In the genomic region with DNA sequence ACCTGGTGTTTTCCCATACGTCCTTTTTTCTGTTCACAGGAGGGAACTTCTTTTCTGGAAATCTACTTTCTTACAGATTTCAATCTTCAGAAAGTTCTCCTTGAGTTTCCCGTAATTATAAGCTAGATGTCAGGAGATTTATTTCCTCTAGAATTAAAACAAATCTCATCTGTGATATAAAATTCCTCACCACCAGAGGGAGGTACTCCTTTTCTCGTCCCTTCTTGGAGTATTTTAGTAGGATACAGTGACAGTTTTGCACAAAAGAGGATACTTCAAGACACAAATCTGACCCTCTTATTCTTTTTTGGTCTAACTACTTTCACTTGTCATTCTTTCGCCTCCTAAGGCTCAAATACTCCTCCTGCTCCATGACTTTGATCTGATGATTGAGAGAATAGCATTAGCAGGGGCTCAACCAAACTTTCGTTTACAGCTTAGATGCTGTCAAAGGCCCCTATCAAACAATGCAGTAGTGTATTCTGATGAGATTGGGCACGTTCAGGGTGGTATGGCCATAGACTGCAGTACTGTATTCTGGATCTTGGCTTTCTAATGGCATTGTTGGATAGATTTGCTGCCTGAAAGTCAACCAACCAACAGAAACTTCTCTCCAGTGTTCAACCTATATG, we compare ENCODE assay signal across 11 cellular contexts. TPM values are rescaled to one million over a fixed set of nuclear protein-coding genes. Genes with fewer than 3 reads are reported as not detected.
A peak's percentile ranks its signal among the peaks of the same experiment; 100 is the strongest.
DNase-seq lines count a peak whose midpoint lies in the region; ATAC-seq, FAIRE-seq and TF ChIP-seq lines count a peak whose summit lies in the region.
"Had no signal": no experiment of that assay in that cellular context is flagged by ENCODE, and none has a peak within 500 bp of the region (broad histone marks: within the 10 kb centered on the region; RNA-seq: fewer than 3 reads in every experiment).

No MANE protein-coding gene starts in this region.

- no peak overlapping the region for H3K4me3 ChIP-seq in astrocyte (ENCODE audit: insufficient read depth, low read depth, low read length)
- no peak overlapping the region for H3K4me3 ChIP-seq in right lobe of liver
- H3K4me3 ChIP-seq in esophagus squamous epithelium, result no peak overlapping the region

- no peaks in the 10 kb centered on the region for H3K27me3 Mint-ChIP-seq in astrocyte (ENCODE audit: low read depth, unreplicated experiment)
- no peaks in the 10 kb centered on the region for H3K27me3 Mint-ChIP-seq in activated CD8-positive, alpha-beta memory T cell treated with anti-CD3 and anti-CD28 coated beads, Interleukin-2, amount 10 ng/mL, durations not matched to agents 7 days and 5 days
- H3K27me3 Mint-ChIP-seq: activated naive CD8-positive, alpha-beta T cell treated with anti-CD3 and anti-CD28 coated beads, Interleukin-2, amount 10 ng/mL, durations not matched to agents 7 days and 5 days had no signal

- no peak overlapping the region for H2AFZ ChIP-seq in astrocyte (ENCODE audit: low read depth, low read length)

- no peaks in the 10 kb centered on the region for H3K9me3 ChIP-seq in astrocyte (ENCODE audit: insufficient read depth, low read depth, low read length)
- no peaks in the 10 kb centered on the region for H3K9me3 ChIP-seq in right lobe of liver
- no peaks in the 10 kb centered on the region for H3K9me3 ChIP-seq in esophagus squamous epithelium

- TF ChIP-seq CTCF in astrocyte (IDR thresholded peaks at IDR 0.05; ENCODE audit: insufficient read depth, low read depth, low read length), result peak; percentile 45
- TF ChIP-seq CTCF in right lobe of liver (IDR thresholded peaks at IDR 0.05), result peak in 3 of 4 donors; percentile 28 to 31 (median 29)
- TF ChIP-seq CTCF in esophagus squamous epithelium (IDR thresholded peaks at IDR 0.05), result peak in 3 of 6 experiments; percentile 19 to 58 (median 39)

- peaks cover 4% of the 10 kb centered on the region for H4K20me1 ChIP-seq in astrocyte (ENCODE audit: insufficient read depth, low read length)

- no peak overlapping the region for H3K9ac ChIP-seq in astrocyte (ENCODE audit: low read length)

- H3K4me1 ChIP-seq in astrocyte (ENCODE audit: insufficient read depth, low read length), result no peaks in the 10 kb centered on the region
- no peaks in the 10 kb centered on the region for H3K4me1 ChIP-seq in right lobe of liver
- no peaks in the 10 kb centered on the region for H3K4me1 ChIP-seq in esophagus squamous epithelium

- no peak overlapping the region for H3K27ac Mint-ChIP-seq in astrocyte (ENCODE audit: unreplicated experiment)
- H3K27ac Mint-ChIP-seq in activated CD8-positive, alpha-beta memory T cell treated with anti-CD3 and anti-CD28 coated beads, Interleukin-2, amount 10 ng/mL, durations not matched to agents 7 days and 5 days, result no peak overlapping the region
- H3K27ac Mint-ChIP-seq: activated naive CD8-positive, alpha-beta T cell treated with anti-CD3 and anti-CD28 coated beads, Interleukin-2, amount 10 ng/mL, durations not matched to agents 7 days and 5 days had no signal

- H3K27ac ChIP-seq in astrocyte (ENCODE audit: low read depth, low read length) (no peak overlapping the region), right lobe of liver (no peak overlapping the region), esophagus squamous epithelium (no peak overlapping the region)

- WGBS in right lobe of liver (ENCODE audit: insufficient coverage, low coverage, low lambda C conversion rate, missing lambda C conversion rate), result 77% methylated on average over 5 of the region's 6 CpGs
- WGBS in esophagus squamous epithelium, 2 donors, result 70 to 74% methylated on average over 6 of the region's 6 CpGs

- intact Hi-C loops in right lobe of liver (cut with DNase I) (no loop called here), esophagus squamous epithelium (cut with DNase I) (no loop called here)

- no peak overlapping the region for H3K4me2 ChIP-seq in astrocyte (ENCODE audit: low read length)

- peaks cover 16% of the 10 kb centered on the region for H3K36me3 Mint-ChIP-seq in astrocyte (ENCODE audit: low read depth, unreplicated experiment)
- H3K36me3 Mint-ChIP-seq in activated CD8-positive, alpha-beta memory T cell treated with anti-CD3 and anti-CD28 coated beads, Interleukin-2, amount 10 ng/mL, durations not matched to agents 7 days and 5 days, result no peaks in the 10 kb centered on the region
- H3K36me3 Mint-ChIP-seq: activated naive CD8-positive, alpha-beta T cell treated with anti-CD3 and anti-CD28 coated beads, Interleukin-2, amount 10 ng/mL, durations not matched to agents 7 days and 5 days had no signal

- DNase-seq in COLO829 (ENCODE audit: low spot score) (peak; percentile 58), HTR-8/SVneo (ENCODE audit: insufficient read length, low spot score) (peak; percentile 40), astrocyte (ENCODE audit: low read depth) (peak; percentile 5), right lobe of liver (no peak), esophagus squamous epithelium (lab: John Stamatoyannopoulos, UW) (no peak), NCI-H187 treated with DMSO at 0.1 percent for 48 hours (lab: John Stamatoyannopoulos, UW) (no peak)
- no peak for DNase-seq in activated CD8-positive, alpha-beta memory T cell treated with anti-CD3 and anti-CD28 coated beads, Interleukin-2, amount 10 ng/mL, durations not matched to agents 7 days and 5 days
- DNase-seq: activated naive CD8-positive, alpha-beta T cell treated with anti-CD3 and anti-CD28 coated beads, Interleukin-2, amount 10 ng/mL, durations not matched to agents 7 days and 5 days; NCI-H1048; occipital lobe had no signal

- TF ChIP-seq POLR2A in right lobe of liver (IDR thresholded peaks at IDR 0.05) (no peak), esophagus squamous epithelium (IDR thresholded peaks at IDR 0.05) (no peak)

- CTCF ChIA-PET in activated CD8-positive, alpha-beta memory T cell treated with anti-CD3 and anti-CD28 coated beads, Interleukin-2, amount 10 ng/mL, durations not matched to agents 7 days and 5 days (lab: Charles Lee), result interaction anchor here (1.0 kb wide), 1 partner anchor 98 kb away, joined by 4 read pairs; no protein-coding TSS in a partner anchor

- ATAC-seq in right lobe of liver, result no peak
- no peak for ATAC-seq in HG02763 (IDR thresholded peaks at IDR 0.05; ENCODE audit: unreplicated experiment)
- no peak for ATAC-seq in activated CD8-positive, alpha-beta memory T cell treated with anti-CD3 and anti-CD28 coated beads, Interleukin-2, amount 10 ng/mL, durations not matched to agents 7 days and 5 days

- no peak overlapping the region for H3K4me3 Mint-ChIP-seq in astrocyte (ENCODE audit: unreplicated experiment)
- no peak overlapping the region for H3K4me3 Mint-ChIP-seq in activated CD8-positive, alpha-beta memory T cell treated with anti-CD3 and anti-CD28 coated beads, Interleukin-2, amount 10 ng/mL, durations not matched to agents 7 days and 5 days
- H3K4me3 Mint-ChIP-seq: activated naive CD8-positive, alpha-beta T cell treated with anti-CD3 and anti-CD28 coated beads, Interleukin-2, amount 10 ng/mL, durations not matched to agents 7 days and 5 days had no signal

- no peaks in the 10 kb centered on the region for H3K4me1 Mint-ChIP-seq in astrocyte (ENCODE audit: low read depth, unreplicated experiment)
- no peaks in the 10 kb centered on the region for H3K4me1 Mint-ChIP-seq in activated CD8-positive, alpha-beta memory T cell treated with anti-CD3 and anti-CD28 coated beads, Interleukin-2, amount 10 ng/mL, durations not matched to agents 7 days and 5 days
- H3K4me1 Mint-ChIP-seq: activated naive CD8-positive, alpha-beta T cell treated with anti-CD3 and anti-CD28 coated beads, Interleukin-2, amount 10 ng/mL, durations not matched to agents 7 days and 5 days had no signal

- H3K36me3 ChIP-seq in astrocyte (ENCODE audit: insufficient read depth, low read length) (peaks cover 4% of the 10 kb centered on the region), right lobe of liver (peaks cover 0 to 30% (median 3%) of the 10 kb centered on the region in 4 donors), esophagus squamous epithelium (peaks cover 0 to 29% (median 0%) of the 10 kb centered on the region in 3 donors)

- FAIRE-seq in HTR-8/SVneo (lab: Jason Lieb, UNC) (no peak), astrocyte (lab: Jason Lieb, UNC) (no peak)

- H3K27me3 ChIP-seq in astrocyte (ENCODE audit: insufficient read depth, low read length) (no peaks in the 10 kb centered on the region), right lobe of liver (no peaks in the 10 kb centered on the region), esophagus squamous epithelium (no peaks in the 10 kb centered on the region)

- no peaks in the 10 kb centered on the region for H3K79me2 ChIP-seq in astrocyte (ENCODE audit: insufficient read depth, low read length)

- peaks cover 5% of the 10 kb centered on the region for H3K9me3 Mint-ChIP-seq in astrocyte (ENCODE audit: unreplicated experiment)
- H3K9me3 Mint-ChIP-seq in activated CD8-positive, alpha-beta memory T cell treated with anti-CD3 and anti-CD28 coated beads, Interleukin-2, amount 10 ng/mL, durations not matched to agents 7 days and 5 days (ENCODE audit: low read depth), result no peaks in the 10 kb centered on the region
- H3K9me3 Mint-ChIP-seq: activated naive CD8-positive, alpha-beta T cell treated with anti-CD3 and anti-CD28 coated beads, Interleukin-2, amount 10 ng/mL, durations not matched to agents 7 days and 5 days had no signal

RNA-seq across cellular contexts. Expression of a gene that starts 38.0 kb away (rescaled TPM):
- total RNA-seq in astrocyte (21.5 and 22.7 TPM in 2 replicates), right lobe of liver (10 to 100 TPM; 11.6 to 21.9 (median 13.4) TPM), esophagus squamous epithelium (10 to 100 TPM; 15.6 to 25.9 (median 20.3) TPM)
- 10 to 100 TPM; 16.3 to 20.4 TPM for total RNA-seq in activated CD8-positive, alpha-beta memory T cell treated with anti-CD3 and anti-CD28 coated beads, Interleukin-2, amount 10 ng/mL, durations not matched to agents 7 days and 5 days

Comparison
In these comparisons a context has a peak if more than half of its experiments do, and no peak if none do; other contexts are left out.
1. DNase-seq: peak in COLO829 (single experiment), HTR-8/SVneo (single experiment) and astrocyte (single experiment); none in right lobe of liver (0 of 3), esophagus squamous epithelium (single experiment), NCI-H187 treated with DMSO at 0.1 percent for 48 hours (single experiment) and activated CD8-positive, alpha-beta memory T cell treated with anti-CD3 and anti-CD28 coated beads, Interleukin-2, amount 10 ng/mL, durations not matched to agents 7 days and 5 days (single experiment).